1 cellular context compared by ENCODE assay signal in the genomic region with DNA sequence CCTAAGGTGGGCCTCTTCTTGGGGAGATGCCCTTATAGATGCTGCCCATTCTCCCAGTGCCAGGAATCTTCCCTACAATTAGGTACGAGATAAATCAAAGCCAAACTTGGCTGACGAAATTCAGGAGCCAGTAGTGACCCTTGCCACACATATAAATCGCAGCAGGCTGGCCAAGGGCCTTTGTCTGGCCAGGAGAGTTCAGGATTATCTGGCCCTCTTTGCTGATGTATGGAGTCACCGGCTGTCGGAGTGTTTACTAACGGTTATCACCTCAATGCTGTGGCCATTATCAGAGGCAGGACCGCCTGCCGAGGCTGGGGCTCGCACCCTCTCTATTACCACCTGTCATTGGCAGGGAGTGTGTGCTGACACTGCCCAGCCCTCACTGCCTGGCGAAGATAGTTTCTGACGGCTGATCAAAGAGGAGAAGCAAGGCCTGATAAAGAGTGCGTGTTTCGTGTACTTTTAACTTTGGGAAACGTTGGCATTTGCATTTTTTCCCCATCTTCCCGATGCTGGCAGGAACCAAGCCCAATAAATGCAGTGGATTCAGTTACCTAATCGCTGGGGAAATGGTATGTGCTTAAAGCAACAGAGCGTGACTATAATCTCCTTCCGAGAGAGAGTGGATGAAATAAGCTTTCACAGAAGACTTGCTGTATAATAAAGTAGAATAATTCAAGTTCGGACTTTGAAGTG.
TF ChIP-seq lines count a peak whose summit lies in the region.

No MANE protein-coding gene starts in this region.

TF ChIP-seq in HepG2, 621 proteins besides CTCF, POLR2A, EP300 and RAD21 (continued from another document and continues in another):
- TF ChIP-seq RBFOX2 (IDR thresholded peaks at IDR 0.05; ENCODE audit: low read depth, low read length), result 0 out of 2 replicates have a peak, but pooled peaks have one; percentile 17
- TF ChIP-seq, protein P1, sequence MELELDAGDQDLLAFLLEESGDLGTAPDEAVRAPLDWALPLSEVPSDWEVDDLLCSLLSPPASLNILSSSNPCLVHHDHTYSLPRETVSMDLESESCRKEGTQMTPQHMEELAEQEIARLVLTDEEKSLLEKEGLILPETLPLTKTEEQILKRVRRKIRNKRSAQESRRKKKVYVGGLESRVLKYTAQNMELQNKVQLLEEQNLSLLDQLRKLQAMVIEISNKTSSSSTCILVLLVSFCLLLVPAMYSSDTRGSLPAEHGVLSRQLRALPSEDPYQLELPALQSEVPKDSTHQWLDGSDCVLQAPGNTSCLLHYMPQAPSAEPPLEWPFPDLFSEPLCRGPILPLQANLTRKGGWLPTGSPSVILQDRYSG (CRISPR knock-in tag; IDR thresholded peaks at IDR 0.05), result peak; percentile 74; the same call in 1 of the 2 replicates
- TF ChIP-seq GABPB1 (CRISPR knock-in tag; IDR thresholded peaks at IDR 0.05), result peak; percentile 19; the same call in 1 of the 2 replicates
- TF ChIP-seq ZNF564 (CRISPR knock-in tag; IDR thresholded peaks at IDR 0.05), result peak; percentile 86; the same call in 1 of the 2 replicates
- TF ChIP-seq ZBTB7B (CRISPR knock-in tag; IDR thresholded peaks at IDR 0.05), result peak; percentile 88; the same call in 1 of the 2 replicates
- TF ChIP-seq THYN1 (CRISPR knock-in tag; IDR thresholded peaks at IDR 0.05; ENCODE audit: borderline replicate concordance, low read depth), result peak; percentile 59; the same call in 1 of the 2 replicates
- TF ChIP-seq ZNF543 (CRISPR knock-in tag; IDR thresholded peaks at IDR 0.05), result peak; percentile 69; the same call in 1 of the 2 replicates
- peak; percentile 77; the same call in 1 of the 2 replicates for TF ChIP-seq TARDBP (CRISPR knock-in tag; IDR thresholded peaks at IDR 0.05)
- TF ChIP-seq ZNF674 (CRISPR knock-in tag; IDR thresholded peaks at IDR 0.05; ENCODE audit: low read depth), result no peak
- TF ChIP-seq ZFP1 (CRISPR knock-in tag; IDR thresholded peaks at IDR 0.05), result no peak
- TF ChIP-seq ZFP37 (CRISPR knock-in tag; IDR thresholded peaks at IDR 0.05; ENCODE audit: borderline replicate concordance), result peak; percentile 75; the same call in 1 of the 2 replicates
- TF ChIP-seq, protein P2, sequence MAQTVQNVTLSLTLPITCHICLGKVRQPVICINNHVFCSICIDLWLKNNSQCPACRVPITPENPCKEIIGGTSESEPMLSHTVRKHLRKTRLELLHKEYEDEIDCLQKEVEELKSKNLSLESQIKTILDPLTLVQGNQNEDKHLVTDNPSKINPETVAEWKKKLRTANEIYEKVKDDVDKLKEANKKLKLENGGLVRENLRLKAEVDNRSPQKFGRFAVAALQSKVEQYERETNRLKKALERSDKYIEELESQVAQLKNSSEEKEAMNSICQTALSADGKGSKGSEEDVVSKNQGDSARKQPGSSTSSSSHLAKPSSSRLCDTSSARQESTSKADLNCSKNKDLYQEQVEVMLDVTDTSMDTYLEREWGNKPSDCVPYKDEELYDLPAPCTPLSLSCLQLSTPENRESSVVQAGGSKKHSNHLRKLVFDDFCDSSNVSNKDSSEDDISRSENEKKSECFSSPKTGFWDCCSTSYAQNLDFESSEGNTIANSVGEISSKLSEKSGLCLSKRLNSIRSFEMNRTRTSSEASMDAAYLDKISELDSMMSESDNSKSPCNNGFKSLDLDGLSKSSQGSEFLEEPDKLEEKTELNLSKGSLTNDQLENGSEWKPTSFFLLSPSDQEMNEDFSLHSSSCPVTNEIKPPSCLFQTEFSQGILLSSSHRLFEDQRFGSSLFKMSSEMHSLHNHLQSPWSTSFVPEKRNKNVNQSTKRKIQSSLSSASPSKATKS (CRISPR knock-in tag; IDR thresholded peaks at IDR 0.05), result no peak
- peak; percentile 91 for TF ChIP-seq NCOA2 (CRISPR knock-in tag; IDR thresholded peaks at IDR 0.05)
- TF ChIP-seq SAP130 (CRISPR knock-in tag; IDR thresholded peaks at IDR 0.05; ENCODE audit: low read depth), result peak; percentile 84
- TF ChIP-seq FLYWCH1 (CRISPR knock-in tag; IDR thresholded peaks at IDR 0.05), result no peak
- no peak; the same call in 1 of the 2 replicates for TF ChIP-seq ZNF891 (CRISPR knock-in tag; IDR thresholded peaks at IDR 0.05)
- TF ChIP-seq ZIK1 (CRISPR knock-in tag; IDR thresholded peaks at IDR 0.05; ENCODE audit: borderline replicate concordance, low read depth), result peak; percentile 55; the same call in 1 of the 2 replicates
- peak; percentile 87; the same call in 1 of the 2 replicates for TF ChIP-seq RFXAP (CRISPR knock-in tag; IDR thresholded peaks at IDR 0.05; ENCODE audit: borderline replicate concordance)
- peak; percentile 97 for TF ChIP-seq ZNF232 (CRISPR knock-in tag; IDR thresholded peaks at IDR 0.05; ENCODE audit: borderline replicate concordance)
- peak; percentile 75; the same call in 1 of the 2 replicates for TF ChIP-seq NCOR1 (IDR thresholded peaks at IDR 0.05; ENCODE audit: borderline replicate concordance, low read length)
- no peak for TF ChIP-seq ZNF34 (CRISPR knock-in tag; IDR thresholded peaks at IDR 0.05; ENCODE audit: borderline replicate concordance)
- peak; percentile 88 for TF ChIP-seq MED13 (CRISPR knock-in tag; IDR thresholded peaks at IDR 0.05)
- peak; percentile 48 for TF ChIP-seq NFYC (CRISPR knock-in tag; IDR thresholded peaks at IDR 0.05)
- TF ChIP-seq, protein P3, sequence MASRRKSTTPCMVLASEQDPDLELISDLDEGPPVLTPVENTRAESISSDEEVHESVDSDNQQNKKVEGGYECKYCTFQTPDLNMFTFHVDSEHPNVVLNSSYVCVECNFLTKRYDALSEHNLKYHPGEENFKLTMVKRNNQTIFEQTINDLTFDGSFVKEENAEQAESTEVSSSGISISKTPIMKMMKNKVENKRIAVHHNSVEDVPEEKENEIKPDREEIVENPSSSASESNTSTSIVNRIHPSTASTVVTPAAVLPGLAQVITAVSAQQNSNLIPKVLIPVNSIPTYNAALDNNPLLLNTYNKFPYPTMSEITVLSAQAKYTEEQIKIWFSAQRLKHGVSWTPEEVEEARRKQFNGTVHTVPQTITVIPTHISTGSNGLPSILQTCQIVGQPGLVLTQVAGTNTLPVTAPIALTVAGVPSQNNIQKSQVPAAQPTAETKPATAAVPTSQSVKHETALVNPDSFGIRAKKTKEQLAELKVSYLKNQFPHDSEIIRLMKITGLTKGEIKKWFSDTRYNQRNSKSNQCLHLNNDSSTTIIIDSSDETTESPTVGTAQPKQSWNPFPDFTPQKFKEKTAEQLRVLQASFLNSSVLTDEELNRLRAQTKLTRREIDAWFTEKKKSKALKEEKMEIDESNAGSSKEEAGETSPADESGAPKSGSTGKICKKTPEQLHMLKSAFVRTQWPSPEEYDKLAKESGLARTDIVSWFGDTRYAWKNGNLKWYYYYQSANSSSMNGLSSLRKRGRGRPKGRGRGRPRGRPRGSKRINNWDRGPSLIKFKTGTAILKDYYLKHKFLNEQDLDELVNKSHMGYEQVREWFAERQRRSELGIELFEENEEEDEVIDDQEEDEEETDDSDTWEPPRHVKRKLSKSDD (CRISPR knock-in tag; IDR thresholded peaks at IDR 0.05; ENCODE audit: low read depth), result peak; percentile 79
- peak; percentile 88 for TF ChIP-seq MED8 (CRISPR knock-in tag; IDR thresholded peaks at IDR 0.05; ENCODE audit: insufficient replicate concordance)
- TF ChIP-seq ZNF816 (CRISPR knock-in tag; IDR thresholded peaks at IDR 0.05; ENCODE audit: borderline replicate concordance), result no peak
- TF ChIP-seq, protein P4, sequence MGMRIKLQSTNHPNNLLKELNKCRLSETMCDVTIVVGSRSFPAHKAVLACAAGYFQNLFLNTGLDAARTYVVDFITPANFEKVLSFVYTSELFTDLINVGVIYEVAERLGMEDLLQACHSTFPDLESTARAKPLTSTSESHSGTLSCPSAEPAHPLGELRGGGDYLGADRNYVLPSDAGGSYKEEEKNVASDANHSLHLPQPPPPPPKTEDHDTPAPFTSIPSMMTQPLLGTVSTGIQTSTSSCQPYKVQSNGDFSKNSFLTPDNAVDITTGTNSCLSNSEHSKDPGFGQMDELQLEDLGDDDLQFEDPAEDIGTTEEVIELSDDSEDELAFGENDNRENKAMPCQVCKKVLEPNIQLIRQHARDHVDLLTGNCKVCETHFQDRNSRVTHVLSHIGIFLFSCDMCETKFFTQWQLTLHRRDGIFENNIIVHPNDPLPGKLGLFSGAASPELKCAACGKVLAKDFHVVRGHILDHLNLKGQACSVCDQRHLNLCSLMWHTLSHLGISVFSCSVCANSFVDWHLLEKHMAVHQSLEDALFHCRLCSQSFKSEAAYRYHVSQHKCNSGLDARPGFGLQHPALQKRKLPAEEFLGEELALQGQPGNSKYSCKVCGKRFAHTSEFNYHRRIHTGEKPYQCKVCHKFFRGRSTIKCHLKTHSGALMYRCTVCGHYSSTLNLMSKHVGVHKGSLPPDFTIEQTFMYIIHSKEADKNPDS (CRISPR knock-in tag; IDR thresholded peaks at IDR 0.05), result peak; percentile 82; the same call in 1 of the 2 replicates
- TF ChIP-seq ZNF7 (CRISPR knock-in tag; IDR thresholded peaks at IDR 0.05), result no peak
- peak; percentile 80 for TF ChIP-seq ZNF644 (CRISPR knock-in tag; IDR thresholded peaks at IDR 0.05; ENCODE audit: low read depth)
- peak; percentile 74 for TF ChIP-seq ZFY (CRISPR knock-in tag; IDR thresholded peaks at IDR 0.05)
- peak; percentile 80; the same call in 1 of the 2 replicates for TF ChIP-seq MAF1 (CRISPR knock-in tag; IDR thresholded peaks at IDR 0.05; ENCODE audit: borderline replicate concordance)
- TF ChIP-seq, protein P5, sequence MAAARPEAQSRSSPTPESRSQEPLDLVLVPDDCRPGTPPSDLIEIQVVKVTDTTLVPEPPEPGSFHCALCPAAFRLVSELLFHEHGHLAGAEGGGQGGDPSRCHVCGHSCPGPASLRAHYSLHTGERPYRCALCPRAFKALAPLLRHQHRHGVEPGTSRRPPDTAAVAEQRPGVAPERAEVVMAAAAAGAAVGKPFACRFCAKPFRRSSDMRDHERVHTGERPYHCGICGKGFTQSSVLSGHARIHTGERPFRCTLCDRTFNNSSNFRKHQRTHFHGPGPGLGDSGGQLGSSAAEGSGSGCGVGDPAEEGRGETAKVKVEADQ (CRISPR knock-in tag; IDR thresholded peaks at IDR 0.05; ENCODE audit: borderline replicate concordance), result 0 out of 2 replicates have a peak, but pooled peaks have one; percentile 46
- no peak for TF ChIP-seq NCOA5 (CRISPR knock-in tag; IDR thresholded peaks at IDR 0.05)
- 0 out of 2 replicates have a peak, but pooled peaks have one; percentile 60 for TF ChIP-seq ZNF567 (CRISPR knock-in tag; IDR thresholded peaks at IDR 0.05; ENCODE audit: borderline replicate concordance)
- TF ChIP-seq XRCC5 (optimal IDR thresholded peaks at IDR 0.05; ENCODE audit: low read length), result peak; percentile 53
- TF ChIP-seq ZNF292 (CRISPR knock-in tag; IDR thresholded peaks at IDR 0.05; ENCODE audit: borderline replicate concordance, low read depth), result peak; percentile 51; the same call in 1 of the 2 replicates
- TF ChIP-seq ZNF652 (CRISPR knock-in tag; IDR thresholded peaks at IDR 0.05; ENCODE audit: borderline replicate concordance, low read depth), result no peak
- no peak for TF ChIP-seq JDP2 (CRISPR knock-in tag; IDR thresholded peaks at IDR 0.05; ENCODE audit: borderline replicate concordance)
- peak; percentile 21; the same call in 1 of the 2 replicates for TF ChIP-seq SMAD3 (CRISPR knock-in tag; IDR thresholded peaks at IDR 0.05)
- TF ChIP-seq FOXJ3 (CRISPR knock-in tag; IDR thresholded peaks at IDR 0.05; ENCODE audit: borderline replicate concordance), result peak; percentile 83
- peak; percentile 67; the same call in 1 of the 2 replicates for TF ChIP-seq JUN (CRISPR knock-in tag; IDR thresholded peaks at IDR 0.05)
- peak; percentile 68; the same call in 1 of the 2 replicates for TF ChIP-seq KDM4B (CRISPR knock-in tag; IDR thresholded peaks at IDR 0.05)
- TF ChIP-seq, protein P6, sequence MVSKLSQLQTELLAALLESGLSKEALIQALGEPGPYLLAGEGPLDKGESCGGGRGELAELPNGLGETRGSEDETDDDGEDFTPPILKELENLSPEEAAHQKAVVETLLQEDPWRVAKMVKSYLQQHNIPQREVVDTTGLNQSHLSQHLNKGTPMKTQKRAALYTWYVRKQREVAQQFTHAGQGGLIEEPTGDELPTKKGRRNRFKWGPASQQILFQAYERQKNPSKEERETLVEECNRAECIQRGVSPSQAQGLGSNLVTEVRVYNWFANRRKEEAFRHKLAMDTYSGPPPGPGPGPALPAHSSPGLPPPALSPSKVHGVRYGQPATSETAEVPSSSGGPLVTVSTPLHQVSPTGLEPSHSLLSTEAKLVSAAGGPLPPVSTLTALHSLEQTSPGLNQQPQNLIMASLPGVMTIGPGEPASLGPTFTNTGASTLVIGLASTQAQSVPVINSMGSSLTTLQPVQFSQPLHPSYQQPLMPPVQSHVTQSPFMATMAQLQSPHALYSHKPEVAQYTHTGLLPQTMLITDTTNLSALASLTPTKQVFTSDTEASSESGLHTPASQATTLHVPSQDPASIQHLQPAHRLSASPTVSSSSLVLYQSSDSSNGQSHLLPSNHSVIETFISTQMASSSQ (IDR thresholded peaks at IDR 0.05; ENCODE audit: low read depth), result peak; percentile 17; the same call in 1 of the 2 replicates
- TF ChIP-seq, protein P6 (CRISPR knock-in tag; IDR thresholded peaks at IDR 0.05; ENCODE audit: borderline replicate concordance), result peak; percentile 89
- 0 out of 2 replicates have a peak, but pooled peaks have one; percentile 64 for TF ChIP-seq ZNF337 (CRISPR knock-in tag; IDR thresholded peaks at IDR 0.05; ENCODE audit: borderline replicate concordance, low read depth)
- peak; percentile 98 for TF ChIP-seq PHF21A (CRISPR knock-in tag; IDR thresholded peaks at IDR 0.05)
- peak; percentile 86 for TF ChIP-seq BCL6 (CRISPR knock-in tag; IDR thresholded peaks at IDR 0.05)
- TF ChIP-seq FOXO1 (CRISPR knock-in tag; IDR thresholded peaks at IDR 0.05), result peak; percentile 84
